Comparison of ENCODE assay signal across 19 cellular contexts in the genomic region with DNA sequence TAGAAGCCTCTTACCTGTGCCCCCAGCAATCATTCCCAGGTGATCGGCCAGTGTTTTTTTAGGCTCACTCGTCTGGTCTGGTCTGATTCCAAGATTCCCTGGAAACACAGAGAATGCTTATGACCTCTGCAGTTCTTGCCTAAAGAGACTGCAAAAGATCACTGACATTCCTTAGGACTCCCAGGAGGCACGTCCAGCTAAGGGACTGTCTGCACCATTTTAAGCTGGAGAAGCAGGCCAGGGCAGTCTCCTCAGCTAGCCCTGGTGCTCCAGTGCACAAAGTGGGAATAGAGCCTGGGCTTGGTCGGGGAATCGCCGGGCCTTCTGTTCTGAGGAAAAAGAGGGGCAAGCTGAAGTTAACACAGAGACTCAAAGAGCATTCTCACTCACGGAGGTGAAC. TPM values are rescaled to one million over a fixed set of nuclear protein-coding genes. Genes with fewer than 3 reads are reported as not detected.
DNase-seq lines count a peak whose midpoint lies in the region; ATAC-seq and TF ChIP-seq lines count a peak whose summit lies in the region.
"Had no signal": no experiment of that assay in that cellular context is flagged by ENCODE, and none has a peak within 500 bp of the region (broad histone marks: within the 10 kb centered on the region; RNA-seq: fewer than 3 reads in every experiment).

No MANE protein-coding gene starts in this region.

- ATAC-seq in GM18870 (IDR thresholded peaks at IDR 0.05; ENCODE audit: unreplicated experiment), result no peak
- ATAC-seq: Panc1 had no signal

- peaks cover 14% of the 10 kb centered on the region for H3K9me3 Mint-ChIP-seq in endodermal cell
- H3K9me3 Mint-ChIP-seq: IgD-negative memory B cell had no signal

- no peak overlapping the region for H3K4me3 ChIP-seq in HUES48 (ENCODE audit: low read depth, low read length)
- no peak overlapping the region for H3K4me3 ChIP-seq in endodermal cell (ENCODE audit: low read length)
- no peak overlapping the region for H3K4me3 ChIP-seq in suprapubic skin

- H3K36me3 ChIP-seq in HUES48 (ENCODE audit: control insufficient read depth, insufficient read depth, low read length) (peaks cover 64% of the 10 kb centered on the region), endodermal cell (ENCODE audit: control insufficient read depth, insufficient read depth, low read length) (peaks cover 61% of the 10 kb centered on the region), suprapubic skin (peaks cover 36% of the 10 kb centered on the region)

- no peak for TF ChIP-seq CTCF in endodermal cell (conservative IDR thresholded peaks at IDR 0.05)
- no peak for TF ChIP-seq CTCF in suprapubic skin (IDR thresholded peaks at IDR 0.05)

- peak overlapping the region; percentile 53 for H3K27ac ChIP-seq in HUES48 (ENCODE audit: low read depth, low read length)
- peak overlapping the region; percentile 47 for H3K27ac ChIP-seq in endodermal cell (ENCODE audit: low read depth, low read length)
- H3K27ac ChIP-seq in suprapubic skin, result peak overlapping the region; percentile 69

- TF ChIP-seq POLR2A in suprapubic skin (IDR thresholded peaks at IDR 0.05), result no peak

- peak overlapping the region; percentile 78 for H3K27ac Mint-ChIP-seq in endodermal cell
- H3K27ac Mint-ChIP-seq: CD4-positive, CD25-positive, alpha-beta regulatory T cell had no signal

- 80 to 90% methylated on average over 7 of the region's 7 CpGs for WGBS in endodermal cell (ENCODE audit: insufficient coverage in 1 of 2, insufficient read length in 1 of 2), 2 experiments
- 71% methylated on average over 7 of the region's 7 CpGs for WGBS in suprapubic skin

- H3K9me3 ChIP-seq in HUES48 (ENCODE audit: control insufficient read depth, insufficient read depth, low read length), result peaks cover 17% of the 10 kb centered on the region
- H3K9me3 ChIP-seq in endodermal cell (ENCODE audit: control insufficient read depth, low read length), result peaks cover 12% of the 10 kb centered on the region
- H3K9me3 ChIP-seq in suprapubic skin, result no peaks in the 10 kb centered on the region

- DNase-seq in endodermal cell (no peak), midbrain (lab: John Stamatoyannopoulos, UW) (peak; percentile 43), suprapubic skin (ENCODE audit: low spot score in 2 of 2) (no peak), middle frontal gyrus (ENCODE audit: extremely low spot score, low spot score) (no peak), NCI-H2196 treated with DMSO at 0.1 percent for 48 hours (lab: John Stamatoyannopoulos, UW; ENCODE audit: unreplicated experiment) (no peak)
- DNase-seq: CD4-positive, CD25-positive, alpha-beta regulatory T cell; H9; MV-4-11; NCI-H1417 treated with DMSO at 0.1 percent for 48 hours; NCI-H2029; NCI-H2171 treated with DMSO at 0.1 percent for 48 hours; NCI-H510A; NCI-H82; Right ventricle myocardium superior had no signal

- H3K27me3 Mint-ChIP-seq in endodermal cell (ENCODE audit: insufficient read depth), result no peaks in the 10 kb centered on the region

- no peaks in the 10 kb centered on the region; the same call in 1 of the 2 replicates for H3K4me1 ChIP-seq in HUES48 (ENCODE audit: control insufficient read depth, insufficient read depth, low read length)
- H3K4me1 ChIP-seq in endodermal cell (ENCODE audit: control insufficient read depth, insufficient read depth, low read length), result peaks cover 13% of the 10 kb centered on the region
- peaks cover 32% of the 10 kb centered on the region for H3K4me1 ChIP-seq in suprapubic skin

- peaks cover 28% of the 10 kb centered on the region for H3K4me1 Mint-ChIP-seq in endodermal cell
- H3K4me1 Mint-ChIP-seq: CD4-positive, CD25-positive, alpha-beta regulatory T cell had no signal

- H3K36me3 Mint-ChIP-seq in endodermal cell (ENCODE audit: low read depth), result peaks cover 69% of the 10 kb centered on the region
- H3K36me3 Mint-ChIP-seq: CD4-positive, CD25-positive, alpha-beta regulatory T cell had no signal

- H3K27me3 ChIP-seq in HUES48 (ENCODE audit: control insufficient read depth, insufficient read depth, low read length) (no peaks in the 10 kb centered on the region), endodermal cell (ENCODE audit: control insufficient read depth, insufficient read depth, low read length, poor library complexity, severe bottlenecking) (no peaks in the 10 kb centered on the region), suprapubic skin (no peaks in the 10 kb centered on the region)

- no peak overlapping the region for H3K4me3 Mint-ChIP-seq in endodermal cell
- H3K4me3 Mint-ChIP-seq: CD4-positive, CD25-positive, alpha-beta regulatory T cell; H9; IgD-negative memory B cell had no signal

- no peak overlapping the region for H3K9ac ChIP-seq in HUES48 (ENCODE audit: low read depth, low read length)
- H3K9ac ChIP-seq in endodermal cell (ENCODE audit: extremely low read depth, low read length, poor library complexity, severe bottlenecking), result no peak overlapping the region

- TF ChIP-seq EP300 in suprapubic skin (IDR thresholded peaks at IDR 0.05), result no peak

RNA-seq across cellular contexts. Expression of gene CYB5R2, which starts 4.8 kb away (rescaled TPM):
- total RNA-seq in endodermal cell (10 to 100 TPM; 31.7 to 51.9 TPM), suprapubic skin (10 to 100 TPM; 30.7 to 78.4 (median 53.9) TPM)
- 19.1 TPM for polyA plus RNA-seq in endodermal cell (2013, experiment 1 of 2)
- 20.4 TPM for polyA plus RNA-seq in endodermal cell (2013, experiment 2 of 2)
- total RNA-seq: CD4-positive, CD25-positive, alpha-beta regulatory T cell had no signal

RNA-seq across cellular contexts. Expression of gene OVCH2, which starts 37.8 kb away (rescaled TPM):
- 10 to 100 TPM in 1 of 2 donors, 1 to 10 TPM in 1; 8.2 to 30.1 TPM for total RNA-seq in endodermal cell
- polyA plus RNA-seq in endodermal cell (2013, experiment 1 of 2), result 2.8 TPM
- 4.9 TPM for polyA plus RNA-seq in endodermal cell (2013, experiment 2 of 2)
- total RNA-seq in suprapubic skin, result 10 to 100 TPM in 2 of 4 donors, 1 to 10 TPM in 2; 6.2 to 44.0 (median 20.3) TPM
- total RNA-seq: CD4-positive, CD25-positive, alpha-beta regulatory T cell; LHCN-M2; Right ventricle myocardium superior had no signal
- polyA plus RNA-seq: CD4-positive, CD25-positive, alpha-beta regulatory T cell; IgD-negative memory B cell had no signal
